In genomic region chr13:51243227-51243626, GRCh38 we compare ENCODE assay signal across 19 cellular contexts. TPM values are rescaled to one million over a fixed set of nuclear protein-coding genes. Genes with fewer than 3 reads are reported as not detected.
"Had no signal": no experiment of that assay in that cellular context is flagged by ENCODE, and none has a peak within 500 bp of the region (broad histone marks: within the 10 kb centered on the region; RNA-seq: fewer than 3 reads in every experiment).

No MANE protein-coding gene starts in this region.

- H3K27ac ChIP-seq: ascending aorta, cardiac muscle cell, coronary artery, epithelial cell of prostate, pancreas, WERI-Rb-1 had no signal

- DNase-seq: activated CD4-positive, alpha-beta T cell treated with anti-CD3 and anti-CD28 coated beads for 4 hours; activated CD8-positive, alpha-beta memory T cell treated with anti-CD3 and anti-CD28 coated beads, Interleukin-2, amount 50 U/mL, for 48 hours; activated CD8-positive, alpha-beta T cell treated with anti-CD3 and anti-CD28 coated beads, Interleukin-2, amount 10 ng/mL, durations not matched to agents 7 days and 5 days; activated naive CD8-positive, alpha-beta T cell treated with anti-CD3 and anti-CD28 coated beads, Interleukin-2, amount 10 ng/mL, durations not matched to agents 7 days and 5 days; effector memory CD4-positive, alpha-beta T cell; immature natural killer cell; left colon; naive thymus-derived CD8-positive, alpha-beta T cell; pancreas; stimulated activated CD4-positive, alpha-beta T cell treated with anti-CD3 and anti-CD28 coated beads, Interleukin-15, amount 100 ng/mL, for 24 hours; stimulated activated CD4-positive, alpha-beta T cell treated with anti-CD3 and anti-CD28 coated beads, Interleukin-4, amount 100 ng/mL, for 24 hours; T-helper 1 cell; WERI-Rb-1 had no signal

- H3K36me3 ChIP-seq: ascending aorta, cardiac muscle cell, gastroesophageal sphincter, pancreas had no signal

- H3K4me3 ChIP-seq: ascending aorta, cardiac muscle cell, coronary artery, gastroesophageal sphincter, lung, pancreas had no signal

- H3K27me3 ChIP-seq: ascending aorta, cardiac muscle cell, gastroesophageal sphincter, pancreas had no signal

- ATAC-seq: activated CD8-positive, alpha-beta T cell treated with anti-CD3 and anti-CD28 coated beads, Interleukin-2, amount 10 ng/mL, durations not matched to agents 7 days and 5 days; gastroesophageal sphincter; left colon; naive thymus-derived CD8-positive, alpha-beta T cell; pancreas had no signal

RNA-seq across cellular contexts. Expression of gene FAM124A, which starts 21.0 kb away (rescaled TPM):
- total RNA-seq: activated CD8-positive, alpha-beta T cell treated with anti-CD3 and anti-CD28 coated beads, Interleukin-2, amount 10 ng/mL, durations not matched to agents 7 days and 5 days; naive thymus-derived CD8-positive, alpha-beta T cell had no signal
